In the genomic region with DNA sequence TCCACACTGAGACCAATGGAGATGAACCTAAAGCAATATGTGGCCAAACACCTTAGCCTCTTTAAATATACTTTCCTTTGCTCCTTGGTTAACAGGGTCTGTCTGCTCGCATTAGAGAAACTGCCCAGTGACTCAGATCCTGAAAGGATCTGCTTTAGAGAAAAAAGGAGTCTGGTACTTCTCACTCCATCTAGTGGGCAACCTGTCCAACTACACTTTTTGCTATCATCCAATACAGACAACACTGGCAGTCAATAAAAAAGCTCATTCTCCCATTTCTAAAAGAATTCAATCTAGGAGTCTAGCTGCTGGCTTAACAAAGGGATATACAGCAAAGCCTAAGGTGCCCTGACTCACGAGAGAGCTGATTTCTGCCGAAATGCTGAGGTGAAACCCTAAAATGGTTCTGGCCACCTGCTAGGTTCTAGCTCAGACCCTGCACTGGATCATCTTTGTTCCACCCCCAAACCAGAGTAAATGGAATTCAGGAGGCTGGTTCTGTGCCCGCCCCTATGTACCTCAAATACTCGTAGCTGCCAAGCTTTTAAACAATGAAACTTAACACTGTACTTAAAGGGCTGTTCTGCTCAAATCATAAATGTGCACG, we compare ENCODE assay signal across 8 cellular contexts. TPM values are rescaled to one million over a fixed set of nuclear protein-coding genes. Genes with fewer than 3 reads are reported as not detected.
DNase-seq lines count a peak whose midpoint lies in the region; ATAC-seq and TF ChIP-seq lines count a peak whose summit lies in the region.

No MANE protein-coding gene starts in this region.

- no peaks in the 10 kb centered on the region for H3K9me3 ChIP-seq in T-helper 17 cell (ENCODE audit: control insufficient read depth, low read length, poor library complexity, severe bottlenecking)

- H3K36me3 Mint-ChIP-seq in T-helper 17 cell (ENCODE audit: low read depth) (peaks cover 8% of the 10 kb centered on the region), nephron progenitor cell (ENCODE audit: low read depth) (peaks cover 18% of the 10 kb centered on the region)

- TF ChIP-seq CTCF in nephron progenitor cell (IDR thresholded peaks at IDR 0.05): peak; percentile 71

- H3K4me3 Mint-ChIP-seq in T-helper 17 cell (peak overlapping the region; percentile 79), nephron progenitor cell (no peak overlapping the region)

- no peaks in the 10 kb centered on the region for H3K9me3 Mint-ChIP-seq in nephron progenitor cell

- peaks cover 42% of the 10 kb centered on the region for H3K4me1 Mint-ChIP-seq in T-helper 17 cell
- H3K4me1 Mint-ChIP-seq in nephron progenitor cell: peaks cover 15% of the 10 kb centered on the region

- peak; percentile 74 for DNase-seq in A172 (ENCODE audit: low spot score)
- DNase-seq in EH (ENCODE audit: low read depth): peak; percentile 80
- peak; percentile 69 for DNase-seq in MV-4-11 (lab: John Stamatoyannopoulos, UW)
- no peak for DNase-seq in T-helper 17 cell
- peak; percentile 58 for DNase-seq in fibroblast of gingiva (ENCODE audit: low read depth)
- peak; percentile 14 for DNase-seq in nephron progenitor cell

- H3K27me3 Mint-ChIP-seq in T-helper 17 cell (no peaks in the 10 kb centered on the region), nephron progenitor cell (ENCODE audit: low read depth, poor library complexity) (peaks cover 16% of the 10 kb centered on the region)

- peak; percentile 29 for ATAC-seq in T-helper 17 cell
- no peak for ATAC-seq in HG03432 (IDR thresholded peaks at IDR 0.05; ENCODE audit: unreplicated experiment)
- ATAC-seq in HG03342 (IDR thresholded peaks at IDR 0.05; ENCODE audit: unreplicated experiment): no peak

- peak overlapping the region; percentile 93 for H3K27ac Mint-ChIP-seq in T-helper 17 cell
- no peak overlapping the region for H3K27ac Mint-ChIP-seq in nephron progenitor cell

RNA-seq across cellular contexts. Expression of gene GNL1, which starts 11.5 kb away (rescaled TPM):
- total RNA-seq in A172 (2014; rRNA removed; shearing (Covaris generic)): 15.0 and 28.2 TPM in 2 replicates
- 100 to 1,000 TPM; 178 to 211 TPM for total RNA-seq in T-helper 17 cell

RNA-seq across cellular contexts. Expression of gene PRR3, which starts 12.3 kb away (rescaled TPM):
- total RNA-seq in A172 (2014; rRNA removed; shearing (Covaris generic)): 5.5 and 7.6 TPM in 2 replicates
- total RNA-seq in T-helper 17 cell: 10 to 100 TPM; 11.2 to 13.9 TPM

RNA-seq across cellular contexts. Expression of gene ABCF1, which starts 26.5 kb away (rescaled TPM):
- total RNA-seq in A172 (2014; rRNA removed; shearing (Covaris generic)): 45.6 and 45.7 TPM in 2 replicates
- total RNA-seq in T-helper 17 cell: 100 to 1,000 TPM in 1 of 2 donors, 10 to 100 TPM in 1; 97.4 to 106 TPM

RNA-seq across cellular contexts. Expression of gene HLA-E, which starts 55.5 kb away (rescaled TPM):
- 86.1 and 89.5 TPM in 2 replicates for total RNA-seq in A172 (2014; rRNA removed; shearing (Covaris generic))
- 1,000 to 10,000 TPM; 1,324 to 1,494 TPM for total RNA-seq in T-helper 17 cell

Comparison
In these comparisons a context has a peak if more than half of its experiments do, and no peak if none do; other contexts are left out.
1. DNase-seq: peak in A172 (single experiment), EH (single experiment), MV-4-11 (single experiment), fibroblast of gingiva (single experiment) and nephron progenitor cell (single experiment); none in T-helper 17 cell (0 of 3).